In the genomic region with DNA sequence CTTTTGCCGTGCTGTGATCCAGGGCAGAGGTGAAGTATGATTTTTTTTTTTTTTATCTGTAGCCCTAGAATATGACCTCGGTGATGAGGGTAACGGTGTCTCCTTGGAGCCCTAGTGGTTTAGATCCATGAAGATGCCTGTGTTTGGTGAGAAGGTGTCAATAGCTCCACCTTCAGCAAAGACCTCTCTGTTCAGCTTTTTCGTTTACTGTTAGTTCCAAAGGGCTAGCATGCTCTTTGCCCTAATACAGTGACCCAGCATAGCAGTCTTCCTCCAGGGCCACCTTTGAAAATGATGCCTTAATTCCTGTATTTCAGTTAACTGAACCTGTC, we compare ENCODE assay signal across 8 cellular contexts. TPM values are rescaled to one million over a fixed set of nuclear protein-coding genes. Genes with fewer than 3 reads are reported as not detected.
DNase-seq lines count a peak whose midpoint lies in the region; ATAC-seq and TF ChIP-seq lines count a peak whose summit lies in the region.

No MANE protein-coding gene starts in this region.

- no peak for DNase-seq in AG10803 (ENCODE audit: low read depth)
- DNase-seq in fibroblast of villous mesenchyme (ENCODE audit: low read depth): no peak
- no peak for DNase-seq in gastrocnemius medialis
- DNase-seq in NCI-H1048 (lab: John Stamatoyannopoulos, UW): no peak
- DNase-seq in activated CD8-positive, alpha-beta memory T cell treated with anti-CD3 and anti-CD28 coated beads, Interleukin-2, amount 50 U/mL, for 48 hours: no peak

- in situ Hi-C loops in gastrocnemius medialis (cut with MboI; ENCODE audit: low sequenced_read_pairs in 4 of 4): loop anchor here in 1 of 4 donors (25.0 kb wide), 1 partner anchor 384 kb away; a partner anchor contains a TSS

- H3K9me2 ChIP-seq in SU-DHL-6 (replicated peaks; ENCODE audit: insufficient read depth, low read length): no peaks in the 10 kb centered on the region

- H3K4me1 ChIP-seq in gastrocnemius medialis: peaks cover 25% of the 10 kb centered on the region in 2 donors

- H3K36me3 ChIP-seq in SU-DHL-6 (ENCODE audit: low read length) (peaks cover 4% of the 10 kb centered on the region; the same call in 1 of the 2 replicates), gastrocnemius medialis (peaks cover 0 to 23% of the 10 kb centered on the region in 2 donors)

- no peak for TF ChIP-seq POLR2A in gastrocnemius medialis (IDR thresholded peaks at IDR 0.05)

- H3K4me3 ChIP-seq in AG10803 (ENCODE audit: low read length): peak overlapping the region; percentile 99
- H3K4me3 ChIP-seq in SU-DHL-6 (ENCODE audit: insufficient read depth, low read length, poor library complexity, severe bottlenecking): peak overlapping the region; percentile 97
- H3K4me3 ChIP-seq in fibroblast of villous mesenchyme (ENCODE audit: low read depth, low read length): peak overlapping the region; percentile 93
- peak overlapping the region; percentile 78 to 98 (median 88) for H3K4me3 ChIP-seq in gastrocnemius medialis

- H3K9ac ChIP-seq in SU-DHL-6 (ENCODE audit: low read length): peak overlapping the region; percentile 98

- H3K27ac ChIP-seq in SU-DHL-6 (ENCODE audit: low read depth, low read length): peak overlapping the region; percentile 73
- peak overlapping the region; percentile 89 to 99 (median 96) for H3K27ac ChIP-seq in gastrocnemius medialis

- ATAC-seq in GM21447 (IDR thresholded peaks at IDR 0.05; ENCODE audit: unreplicated experiment) (peak; percentile 28), gastrocnemius medialis (no peak), GM18867 (IDR thresholded peaks at IDR 0.05; ENCODE audit: unreplicated experiment) (no peak)

- peaks cover 24% of the 10 kb centered on the region for H3F3A ChIP-seq in SU-DHL-6 (ENCODE audit: insufficient read depth)

- intact Hi-C loops in gastrocnemius medialis (cut with DNase I; ENCODE audit: low total_unique reads): loop anchor here (2.0 to 5.0 kb wide), 3 partner anchors 156 to 244 kb away; a partner anchor contains a TSS

- TF ChIP-seq CTCF in AG10803 (conservative IDR thresholded peaks at IDR 0.05; ENCODE audit: low read length) (no peak; the same call in 1 of the 2 replicates), SU-DHL-6 (IDR thresholded peaks at IDR 0.05; ENCODE audit: insufficient read depth, low read length, poor library complexity, severe bottlenecking) (peak; percentile 7), fibroblast of villous mesenchyme (IDR thresholded peaks at IDR 0.05; ENCODE audit: insufficient read depth, low read depth, low read length) (no peak), gastrocnemius medialis (IDR thresholded peaks at IDR 0.05 in 4 of 5, conservative IDR thresholded peaks at IDR 0.05 in 1 of 5) (no peak)

- H4K20me1 ChIP-seq in SU-DHL-6 (ENCODE audit: low read depth, low read length): no peaks in the 10 kb centered on the region

- H2AFZ ChIP-seq in SU-DHL-6 (ENCODE audit: low read depth, low read length, severe bottlenecking): peak overlapping the region; percentile 45

- H3K27me3 ChIP-seq in SU-DHL-6 (ENCODE audit: low read length) (no peaks in the 10 kb centered on the region), gastrocnemius medialis (no peaks in the 10 kb centered on the region)

- H3K9me3 ChIP-seq in SU-DHL-6 (ENCODE audit: insufficient read depth, low read length) (no peaks in the 10 kb centered on the region), gastrocnemius medialis (no peaks in the 10 kb centered on the region)

- H3K4me2 ChIP-seq in SU-DHL-6 (ENCODE audit: low read depth, low read length, poor library complexity, severe bottlenecking): peak overlapping the region; percentile 83

- peaks cover 40% of the 10 kb centered on the region for H3K79me2 ChIP-seq in SU-DHL-6 (ENCODE audit: insufficient read depth, low read length)

RNA-seq across cellular contexts. Expression of a gene that starts 0.7 kb away (rescaled TPM):
- total RNA-seq in fibroblast of villous mesenchyme (69.6 and 80.7 TPM in 2 replicates), gastrocnemius medialis (100 to 1,000 TPM in 1 of 4 donors, 10 to 100 TPM in 3; 73.2 to 104 (median 79.6) TPM)

RNA-seq across cellular contexts. Expression of a gene that starts 6.1 kb away (rescaled TPM):
- total RNA-seq in fibroblast of villous mesenchyme: 23.5 and 28.1 TPM in 2 replicates
- 10 to 100 TPM in 1 of 4 donors, 1 to 10 TPM in 3; 7.2 to 10.0 (median 8.9) TPM for total RNA-seq in gastrocnemius medialis
